Comparison of ENCODE assay signal across 27 cellular contexts in genomic region chrX:43316161-43316560, GRCh38.
"Had no signal": no experiment of that assay in that cellular context is flagged by ENCODE, and none has a peak within 500 bp of the region (broad histone marks: within the 10 kb centered on the region; RNA-seq: fewer than 3 reads in every experiment).

No MANE protein-coding gene starts in this region.

- H3K27ac Mint-ChIP-seq: naive thymus-derived CD8-positive, alpha-beta T cell; natural killer cell treated with Interleukin-12 subunit alpha and Interleukin-12 subunit beta and Interleukin-15 and Interleukin-18, amount 100 ng/mL, for 72 hours; nephron progenitor cell; stimulated activated effector memory CD8-positive, alpha-beta T cell treated with anti-CD3 and anti-CD28 coated beads, Interleukin-12 subunit alpha, Interleukin-12 subunit beta, amount 100 ng/mL, for 72 hours; stimulated activated naive B cell treated with anti-CD40 and anti-IgM and Interleukin-4, amounts not matched to agents 10 μg/mL and 1 μg/mL and 100 μg/mL, for 72 hours; stimulated activated naive CD8-positive, alpha-beta T cell treated with anti-CD3 and anti-CD28 coated beads, Interleukin-15, Interleukin-2, amounts not matched to agents 100 ng/mL and 50 ng/mL, for 24 hours had no signal

- H3K27me3 Mint-ChIP-seq: naive thymus-derived CD8-positive, alpha-beta T cell; stimulated activated naive CD8-positive, alpha-beta T cell treated with anti-CD3 and anti-CD28 coated beads, Interleukin-15, Interleukin-2, amounts not matched to agents 100 ng/mL and 50 ng/mL, for 24 hours had no signal

- H3K4me3 Mint-ChIP-seq: naive thymus-derived CD8-positive, alpha-beta T cell; natural killer cell treated with Interleukin-12 subunit alpha and Interleukin-12 subunit beta and Interleukin-15 and Interleukin-18, amount 100 ng/mL, for 72 hours; nephron progenitor cell; neural crest cell; stimulated activated effector memory CD8-positive, alpha-beta T cell treated with anti-CD3 and anti-CD28 coated beads, Interleukin-12 subunit alpha, Interleukin-12 subunit beta, amount 100 ng/mL, for 72 hours; stimulated activated naive B cell treated with anti-CD40 and anti-IgM and Interleukin-4, amounts not matched to agents 10 μg/mL and 1 μg/mL and 100 μg/mL, for 72 hours; stimulated activated naive CD8-positive, alpha-beta T cell treated with anti-CD3 and anti-CD28 coated beads, Interleukin-15, Interleukin-2, amounts not matched to agents 100 ng/mL and 50 ng/mL, for 24 hours had no signal

- H3K36me3 ChIP-seq: neutrophil, pancreas, prostate gland, right atrium auricular region, right lobe of liver, sigmoid colon, stomach, thoracic aorta, thyroid gland, tibial nerve, upper lobe of left lung, uterus had no signal

- ATAC-seq: naive thymus-derived CD8-positive, alpha-beta T cell; natural killer cell treated with Interleukin-12 subunit alpha and Interleukin-12 subunit beta and Interleukin-15 and Interleukin-18, amount 100 ng/mL, for 72 hours; pancreas; right lobe of liver; stimulated activated effector memory CD8-positive, alpha-beta T cell treated with anti-CD3 and anti-CD28 coated beads, Interleukin-12 subunit alpha, Interleukin-12 subunit beta, amount 100 ng/mL, for 72 hours; stimulated activated naive B cell treated with anti-CD40 and anti-IgM and Interleukin-4, amounts not matched to agents 10 μg/mL and 1 μg/mL and 100 μg/mL, for 72 hours had no signal

- FAIRE-seq: pancreas, small intestine had no signal

- H3K36me3 Mint-ChIP-seq: natural killer cell treated with Interleukin-12 subunit alpha and Interleukin-12 subunit beta and Interleukin-15 and Interleukin-18, amount 100 ng/mL, for 72 hours; stimulated activated effector memory CD8-positive, alpha-beta T cell treated with anti-CD3 and anti-CD28 coated beads, Interleukin-12 subunit alpha, Interleukin-12 subunit beta, amount 100 ng/mL, for 72 hours had no signal

- H3K4me1 ChIP-seq: pancreas, prostate gland, right atrium auricular region, right lobe of liver, sigmoid colon, stomach, thyroid gland, tibial nerve, upper lobe of left lung, uterus had no signal

- H3K4me1 Mint-ChIP-seq: stimulated activated effector memory CD8-positive, alpha-beta T cell treated with anti-CD3 and anti-CD28 coated beads, Interleukin-12 subunit alpha, Interleukin-12 subunit beta, amount 100 ng/mL, for 72 hours had no signal

- H3K9me3 Mint-ChIP-seq: natural killer cell treated with Interleukin-12 subunit alpha and Interleukin-12 subunit beta and Interleukin-15 and Interleukin-18, amount 100 ng/mL, for 72 hours; neural crest cell; stimulated activated effector memory CD8-positive, alpha-beta T cell treated with anti-CD3 and anti-CD28 coated beads, Interleukin-12 subunit alpha, Interleukin-12 subunit beta, amount 100 ng/mL, for 72 hours; stimulated activated naive CD8-positive, alpha-beta T cell treated with anti-CD3 and anti-CD28 coated beads, Interleukin-15, Interleukin-2, amounts not matched to agents 100 ng/mL and 50 ng/mL, for 24 hours had no signal

- H3K27me3 ChIP-seq: neutrophil, right atrium auricular region, right lobe of liver, sigmoid colon, stomach, thyroid gland, tibial nerve, upper lobe of left lung, uterus had no signal

- DNase-seq: naive thymus-derived CD8-positive, alpha-beta T cell; nephron progenitor cell; nucleus accumbens; pancreas; retina; right lobe of liver; sigmoid colon; small intestine; stimulated activated CD4-positive, alpha-beta T cell treated with anti-CD3 and anti-CD28 coated beads, Interleukin-15, amount 100 ng/mL, for 24 hours; stimulated activated CD4-positive, alpha-beta T cell treated with anti-CD3 and anti-CD28 coated beads, Interleukin-2, amount 100 ng/mL, for 24 hours; stimulated activated CD4-positive, alpha-beta T cell treated with anti-CD3 and anti-CD28 coated beads, Interleukin-2, amount 100 ng/mL, for 48 hours; stimulated activated CD4-positive, alpha-beta T cell treated with anti-CD3 and anti-CD28 coated beads, Interleukin-4, amount 100 ng/mL, for 24 hours; stimulated activated naive B cell treated with anti-CD40 and anti-IgM and Interleukin-4, amounts not matched to agents 10 μg/mL and 1 μg/mL and 100 μg/mL, for 72 hours; stimulated activated naive CD4-positive, alpha-beta T cell treated with Interleukin-2 at 50 U/mL for 16 hours; stomach; thyroid gland; upper lobe of left lung; uterus had no signal

- H3K27ac ChIP-seq: neutrophil, pancreas, prostate gland, right atrium auricular region, right lobe of liver, sigmoid colon, stomach, thoracic aorta, thyroid gland, tibial nerve, upper lobe of left lung, uterus had no signal

- H3K9me3 ChIP-seq: neutrophil, pancreas, prostate gland, right atrium auricular region, right lobe of liver, sigmoid colon, stomach, thoracic aorta, thyroid gland, tibial nerve, upper lobe of left lung had no signal

- H3K4me3 ChIP-seq: pancreas, prostate gland, right atrium auricular region, right lobe of liver, sigmoid colon, stomach, thoracic aorta, thyroid gland, tibial nerve, upper lobe of left lung, uterus had no signal
